21 cellular contexts compared by ENCODE assay signal in the genomic region with DNA sequence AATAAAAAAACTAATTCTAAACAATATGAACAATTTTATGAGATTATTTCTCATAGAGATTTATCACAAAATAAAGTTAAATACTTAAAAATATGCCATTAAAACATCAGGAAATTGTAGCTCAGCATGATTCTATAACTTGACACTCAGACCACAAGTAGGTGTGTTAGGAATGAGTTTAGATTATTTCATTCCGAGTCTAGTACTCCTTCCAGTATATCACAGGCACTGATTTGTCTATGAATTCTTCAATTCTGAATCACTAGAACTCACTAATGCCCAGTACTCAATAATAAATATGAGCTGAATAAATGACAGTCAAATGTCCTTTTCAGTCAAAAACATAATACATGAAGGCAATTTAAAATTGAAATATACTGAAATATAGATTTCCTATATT.
"Had no signal": no experiment of that assay in that cellular context is flagged by ENCODE, and none has a peak within 500 bp of the region (broad histone marks: within the 10 kb centered on the region; RNA-seq: fewer than 3 reads in every experiment).

No MANE protein-coding gene starts in this region.

- H3K27me3 ChIP-seq: SJSA1 had no signal

- H3K27ac ChIP-seq: HL-60, SJSA1, SK-N-MC had no signal

- H3K4me3 ChIP-seq: SJSA1, SK-N-MC had no signal

- DNase-seq: KBM-7, NCI-H1092, NCI-H1105 treated with DMSO at 0.1 percent for 48 hours, NCI-H146, NCI-H1694 treated with DMSO at 0.1 percent for 48 hours, NCI-H1930, NCI-H2081, NCI-H2107, NCI-H226, NCI-H446, NCI-H510A, NCI-H524 treated with DMSO at 0.1 percent for 48 hours, NCI-H69, NCI-H774, Right ventricle myocardium superior, RPMI8226, SIG-M5 had no signal

- FAIRE-seq: HTR-8/SVneo had no signal

- H3K9me3 ChIP-seq: SJSA1 had no signal

- H3K4me1 ChIP-seq: SJSA1 had no signal
